ENCODE assay signal across 11 cellular contexts in genomic region chr11:67285541-67286498, GRCh38. TPM values are rescaled to one million over a fixed set of nuclear protein-coding genes. Genes with fewer than 3 reads are reported as not detected.
DNase-seq lines count a peak whose midpoint lies in the region; ATAC-seq and TF ChIP-seq lines count a peak whose summit lies in the region.
"Had no signal": no experiment of that assay in that cellular context is flagged by ENCODE, and none has a peak within 500 bp of the region (broad histone marks: within the 10 kb centered on the region; RNA-seq: fewer than 3 reads in every experiment).

No MANE protein-coding gene starts in this region.

- CTCF ChIA-PET in OCI-LY7 (lab: Charles Lee; ENCODE audit: unreplicated experiment), result interaction anchor here (0.6 kb wide), 1 partner anchor 22 kb away, joined by 4 read pairs; no protein-coding TSS in a partner anchor

- intact Hi-C loops in CD14-positive monocyte (cut with micrococcal nuclease) (loop anchor here (1.0 to 2.0 kb wide), 2 partner anchors 9 to 17 kb away; no protein-coding TSS in a partner anchor), OCI-LY7 (cut with micrococcal nuclease; ENCODE audit: unreplicated experiment) (no loop called here)

- in situ Hi-C loops in GM13976 (cut with MboI; ENCODE audit: low sequenced_read_pairs, unreplicated experiment), result no loop called here

- H3K9me3 Mint-ChIP-seq in CD14-positive monocyte, result no peaks in the 10 kb centered on the region
- H3K9me3 Mint-ChIP-seq in central memory CD8-positive, alpha-beta T cell, result no peaks in the 10 kb centered on the region
- H3K9me3 Mint-ChIP-seq in naive thymus-derived CD8-positive, alpha-beta T cell, result no peaks in the 10 kb centered on the region

- no peaks in the 10 kb centered on the region for H3K9me2 ChIP-seq in OCI-LY7 (ENCODE audit: insufficient read depth, low read length)

- no peak overlapping the region for H3K4me2 ChIP-seq in OCI-LY7 (ENCODE audit: low read length)

- BruUV-seq in OCI-LY7 (replicated peaks; lab: Mats Ljungman, UMichigan), result TSS peak; percentile 80

- H3K4me3 ChIP-seq in OCI-LY7 (ENCODE audit: low read depth, low read length, poor library complexity, severe bottlenecking), result no peak overlapping the region
- H3K4me3 ChIP-seq: SJSA1 had no signal

- peaks cover 14% of the 10 kb centered on the region; the same call in 1 of the 2 replicates for H3K79me2 ChIP-seq in OCI-LY7 (ENCODE audit: insufficient read depth, low read depth, low read length)

- ATAC-seq in central memory CD8-positive, alpha-beta T cell (replicated peaks; ENCODE audit: extremely low read depth, poor library complexity, severe bottlenecking), result peak; percentile 11
- peak in 1 of 2 donors; percentile 10 for ATAC-seq in naive thymus-derived CD8-positive, alpha-beta T cell
- no peak for ATAC-seq in GM21825 (IDR thresholded peaks at IDR 0.05; ENCODE audit: unreplicated experiment)

- TF ChIP-seq CTCF in CD14-positive monocyte (IDR thresholded peaks at IDR 0.05), result no peak
- no peak for TF ChIP-seq CTCF in OCI-LY7 (conservative IDR thresholded peaks at IDR 0.05; ENCODE audit: low read length)
- no peak for TF ChIP-seq CTCF in GM13976 (IDR thresholded peaks at IDR 0.05; ENCODE audit: borderline replicate concordance, control extremely low read depth, extremely low read depth, insufficient read depth, missing control alignments)

- peaks cover 35% of the 10 kb centered on the region for H3K4me1 ChIP-seq in OCI-LY7 (ENCODE audit: insufficient read depth, low read length, poor library complexity, severe bottlenecking)

- peaks cover 84% of the 10 kb centered on the region for H3K36me3 ChIP-seq in OCI-LY7 (ENCODE audit: insufficient read depth, low read length)

- no peaks in the 10 kb centered on the region for H3K9me3 ChIP-seq in OCI-LY7 (ENCODE audit: low read length)
- H3K9me3 ChIP-seq: SJSA1 had no signal

- DNase-seq in CD14-positive monocyte (ENCODE audit: low spot score) (no peak), OCI-LY7 (ENCODE audit: low spot score) (no peak), kidney tubule cell (ENCODE audit: low spot score) (no peak), GM13976 (ENCODE audit: low spot score) (no peak), NOMO-1 treated with dmso at 0.1 percent for 144 hours (lab: John Stamatoyannopoulos, UW; ENCODE audit: unreplicated experiment) (no peak)
- peak in 1 of 2 donors; percentile 57 for DNase-seq in central memory CD8-positive, alpha-beta T cell (ENCODE audit: low spot score in 2 of 2)
- DNase-seq in naive thymus-derived CD8-positive, alpha-beta T cell, result peak in 6 of 10 donors; percentile 46 to 76 (median 52)
- DNase-seq: NCI-H1092; stimulated activated CD4-positive, alpha-beta T cell treated with anti-CD3 and anti-CD28 coated beads, Interleukin-4, amount 100 ng/mL, for 4 hours had no signal

- POLR2A ChIA-PET in OCI-LY7 (lab: Charles Lee), result no interaction called here
- POLR2A ChIA-PET in naive thymus-derived CD8-positive, alpha-beta T cell (lab: Charles Lee), result interaction anchor here (0.7 to 49.2 kb wide), 5 partner anchors 7 to 670 kb away, joined by 3 to 2293 read pairs (median 4); partner anchors contain the start of genes ANKRD13D, GRK2 and SSH3

- H4K20me1 ChIP-seq in OCI-LY7 (ENCODE audit: insufficient read depth, low read length), result no peaks in the 10 kb centered on the region

- no peak overlapping the region for H2AFZ ChIP-seq in OCI-LY7 (ENCODE audit: low read length)

- H3K27ac ChIP-seq in OCI-LY7 (ENCODE audit: low read depth, low read length, poor library complexity, severe bottlenecking), result peak overlapping the region; percentile 94
- H3K27ac ChIP-seq: SJSA1 had no signal

- peak overlapping the region; percentile 98 to 100 (median 99) for H3K27ac Mint-ChIP-seq in CD14-positive monocyte
- H3K27ac Mint-ChIP-seq in central memory CD8-positive, alpha-beta T cell (ENCODE audit: low read depth), result peak overlapping the region; percentile 97
- H3K27ac Mint-ChIP-seq in naive thymus-derived CD8-positive, alpha-beta T cell, result peak overlapping the region; percentile 97 to 100 (median 98)

- H3K27me3 Mint-ChIP-seq in CD14-positive monocyte (ENCODE audit: low read depth in 3 of 3), result peaks cover 0 to 10% (median 6%) of the 10 kb centered on the region in 3 donors
- no peaks in the 10 kb centered on the region for H3K27me3 Mint-ChIP-seq in central memory CD8-positive, alpha-beta T cell
- no peaks in the 10 kb centered on the region for H3K27me3 Mint-ChIP-seq in naive thymus-derived CD8-positive, alpha-beta T cell

- H3K4me1 Mint-ChIP-seq in CD14-positive monocyte, result peaks cover 80% of the 10 kb centered on the region
- peaks cover 45% of the 10 kb centered on the region for H3K4me1 Mint-ChIP-seq in central memory CD8-positive, alpha-beta T cell
- peaks cover 18 to 63% (median 53%) of the 10 kb centered on the region in 4 donors for H3K4me1 Mint-ChIP-seq in naive thymus-derived CD8-positive, alpha-beta T cell

- peaks cover 59 to 81% of the 10 kb centered on the region in 2 donors for H3K36me3 Mint-ChIP-seq in CD14-positive monocyte
- H3K36me3 Mint-ChIP-seq in central memory CD8-positive, alpha-beta T cell (ENCODE audit: insufficient read depth), result peaks cover 77% of the 10 kb centered on the region
- peaks cover 0 to 54% (median 6%) of the 10 kb centered on the region in 3 donors for H3K36me3 Mint-ChIP-seq in naive thymus-derived CD8-positive, alpha-beta T cell

- H3K4me3 Mint-ChIP-seq in CD14-positive monocyte, result peak overlapping the region; percentile 80 to 91
- H3K4me3 Mint-ChIP-seq in central memory CD8-positive, alpha-beta T cell, result peak overlapping the region; percentile 81
- peak overlapping the region in 8 of 10 donors; percentile 28 to 90 (median 84) for H3K4me3 Mint-ChIP-seq in naive thymus-derived CD8-positive, alpha-beta T cell

RNA-seq across cellular contexts. Expression of gene ANKRD13D, which starts 3.3 kb away (rescaled TPM):
- 10 to 100 TPM in 1 of 2 donors, 1 to 10 TPM in 1; 9.1 to 10.3 TPM for polyA plus RNA-seq in CD14-positive monocyte
- total RNA-seq in OCI-LY7 (2014; rRNA removed; shearing (Covaris generic)), result 101 and 136 TPM in 2 replicates
- total RNA-seq in OCI-LY7 (2022), result 119 and 136 TPM in 2 replicates
- total RNA-seq in naive thymus-derived CD8-positive, alpha-beta T cell, result 100 to 1,000 TPM; 189 to 206 TPM
- 10 to 100 TPM in 2 of 3 donors, 1 to 10 TPM in 1; 6.0 to 18.3 (median 10.1) TPM for polyA plus RNA-seq in naive thymus-derived CD8-positive, alpha-beta T cell

RNA-seq across cellular contexts. Expression of gene SSH3, which starts 17.5 kb away (rescaled TPM):
- 1 to 10 TPM; 3.6 to 5.8 TPM for polyA plus RNA-seq in CD14-positive monocyte
- 8.4 and 9.2 TPM in 2 replicates for total RNA-seq in OCI-LY7 (2014; rRNA removed; shearing (Covaris generic))
- 18.5 and 22.0 TPM in 2 replicates for total RNA-seq in OCI-LY7 (2022)
- total RNA-seq in naive thymus-derived CD8-positive, alpha-beta T cell, result 10 to 100 TPM; 18.1 to 25.3 TPM
- 1 to 10 TPM; 1.7 to 4.5 (median 3.2) TPM for polyA plus RNA-seq in naive thymus-derived CD8-positive, alpha-beta T cell

RNA-seq across cellular contexts. Expression of gene GRK2, which starts 19.5 kb away (rescaled TPM):
- polyA plus RNA-seq in CD14-positive monocyte, result 10 to 100 TPM; 34.9 to 43.0 TPM
- total RNA-seq in OCI-LY7 (2014; rRNA removed; shearing (Covaris generic)), result 379 and 397 TPM in 2 replicates
- 280 and 373 TPM in 2 replicates for total RNA-seq in OCI-LY7 (2022)
- total RNA-seq in naive thymus-derived CD8-positive, alpha-beta T cell, result 100 to 1,000 TPM; 345 to 354 TPM
- polyA plus RNA-seq in naive thymus-derived CD8-positive, alpha-beta T cell, result 10 to 100 TPM; 16.8 to 70.7 (median 31.1) TPM

Comparison
In these comparisons a context has a peak if more than half of its experiments do, and no peak if none do; other contexts are left out.
1. DNase-seq: peak in naive thymus-derived CD8-positive, alpha-beta T cell (6 of 10); none in CD14-positive monocyte (single experiment), OCI-LY7 (single experiment), kidney tubule cell (single experiment), GM13976 (single experiment) and NOMO-1 treated with dmso at 0.1 percent for 144 hours (single experiment).
2. Peak in every context shown above with its lines, with median percentiles within 50 percentile points of each other: H3K27ac Mint-ChIP-seq and H3K4me3 Mint-ChIP-seq.